7 cellular contexts compared by ENCODE assay signal in genomic region chr16:84266451-84266850, GRCh38. TPM values are rescaled to one million over a fixed set of nuclear protein-coding genes. Genes with fewer than 3 reads are reported as not detected.
DNase-seq lines count a peak whose midpoint lies in the region; ATAC-seq and TF ChIP-seq lines count a peak whose summit lies in the region.

No MANE protein-coding gene starts in this region.

- peak; percentile 59 for ATAC-seq in HG02938 (IDR thresholded peaks at IDR 0.05; ENCODE audit: unreplicated experiment)

- peaks cover 0 to 4% of the 10 kb centered on the region in 2 experiments; a peak in 1 of 4 replicates for H3K4me1 ChIP-seq in SK-N-SH (ENCODE audit: control insufficient read depth in 1 of 2, insufficient read depth in 2 of 2, low read depth in 1 of 2, low read length in 1 of 2)

- H3K27me3 Mint-ChIP-seq in CD14-positive monocyte (ENCODE audit: low read depth in 3 of 3), result peaks cover 0 to 15% (median 3%) of the 10 kb centered on the region in 3 donors

- H3K4me3 ChIP-seq in SK-N-SH (ENCODE audit: low read depth in 2 of 2, low read length in 1 of 2) (no peak overlapping the region), epithelial cell of esophagus (ENCODE audit: low read length) (no peak overlapping the region), coronary artery (no peak overlapping the region)

- H3K9me3 Mint-ChIP-seq in CD14-positive monocyte, result peaks cover 0 to 7% (median 1%) of the 10 kb centered on the region in 7 donors

- no peak overlapping the region for H3K4me3 Mint-ChIP-seq in CD14-positive monocyte

- DNase-seq in Daoy (ENCODE audit: low read depth), result peak; percentile 78
- DNase-seq in SK-N-SH, result peak; percentile 85
- peak; percentile 59 for DNase-seq in epithelial cell of esophagus (ENCODE audit: low read depth)
- DNase-seq in myocyte (ENCODE audit: low read depth), result peak; percentile 47
- no peak for DNase-seq in CD14-positive monocyte (ENCODE audit: low spot score)
- no peak for DNase-seq in coronary artery (ENCODE audit: low spot score)

- intact Hi-C loops in CD14-positive monocyte (cut with micrococcal nuclease), result no loop called here

- H4K20me1 ChIP-seq in SK-N-SH (ENCODE audit: insufficient read depth), result no peaks in the 10 kb centered on the region

- POLR2A ChIA-PET in SK-N-SH (lab: Yijun Ruan, JAX), result no interaction called here

- no peaks in the 10 kb centered on the region for H3F3A ChIP-seq in SK-N-SH (replicated peaks; ENCODE audit: insufficient read depth)

- peak overlapping the region in 1 of 7 donors; percentile 50 for H3K27ac Mint-ChIP-seq in CD14-positive monocyte

- no peaks in the 10 kb centered on the region for H3K4me1 Mint-ChIP-seq in CD14-positive monocyte

- no peaks in the 10 kb centered on the region for H3K9me2 ChIP-seq in SK-N-SH

- H3K27me3 ChIP-seq in SK-N-SH (ENCODE audit: insufficient read depth), result no peaks in the 10 kb centered on the region; the same call in 1 of the 2 replicates

- H3K79me2 ChIP-seq in SK-N-SH (ENCODE audit: insufficient read depth), result no peaks in the 10 kb centered on the region

- no peak overlapping the region for H3K9ac ChIP-seq in SK-N-SH

- TF ChIP-seq CTCF in SK-N-SH (IDR thresholded peaks at IDR 0.05) (no peak), epithelial cell of esophagus (IDR thresholded peaks at IDR 0.05; ENCODE audit: insufficient read depth, low read depth, low read length, missing control alignments) (no peak), CD14-positive monocyte (IDR thresholded peaks at IDR 0.05) (no peak), coronary artery (IDR thresholded peaks at IDR 0.05) (no peak)

- no peak overlapping the region for H3K4me2 ChIP-seq in SK-N-SH

- CTCF ChIA-PET in SK-N-SH (lab: Yijun Ruan, JAX), result interaction anchor here (1.1 to 5.7 kb wide), 5 partner anchors 11 to 244 kb away, joined by 3 to 49 read pairs (median 3); no protein-coding TSS in a partner anchor

- peak overlapping the region; percentile 71; the same call in 1 of the 2 replicates for H2AFZ ChIP-seq in SK-N-SH (ENCODE audit: low read depth)

- H3K27ac ChIP-seq in SK-N-SH (ENCODE audit: low read depth in 2 of 2, low read length in 1 of 2) (no peak overlapping the region), coronary artery (no peak overlapping the region)

- WGBS in SK-N-SH (ENCODE audit: low lambda C conversion rate), result 7% methylated on average over 3 of the region's 4 CpGs

- H3K36me3 ChIP-seq in SK-N-SH (replicated peaks in 1 of 2; ENCODE audit: control insufficient read depth in 1 of 2, insufficient read depth in 2 of 2, low read length in 1 of 2), result no peaks in the 10 kb centered on the region

- no peak for TF ChIP-seq RAD21 in SK-N-SH (IDR thresholded peaks at IDR 0.05; ENCODE audit: low read length)

- no peaks in the 10 kb centered on the region for H3K36me3 Mint-ChIP-seq in CD14-positive monocyte

- no peak for TF ChIP-seq EP300 in SK-N-SH (IDR thresholded peaks at IDR 0.05; ENCODE audit: borderline replicate concordance in 1 of 2, low read depth in 1 of 2, low read length in 1 of 2)

- H3K9me3 ChIP-seq in SK-N-SH, result no peaks in the 10 kb centered on the region

TF ChIP-seq in SK-N-SH, 30 proteins besides CTCF, POLR2A, EP300 and RAD21:
- TF ChIP-seq REST (IDR thresholded peaks at IDR 0.05; ENCODE audit: low read depth, low read length) (no peak), ELF1 (IDR thresholded peaks at IDR 0.05) (no peak), RXRA (IDR thresholded peaks at IDR 0.05; ENCODE audit: borderline replicate concordance, low read depth) (no peak), USF2 (IDR thresholded peaks at IDR 0.05; ENCODE audit: borderline replicate concordance, low read depth, low read length) (peak; percentile 77; the same call in 1 of the 2 replicates), JUND (IDR thresholded peaks at IDR 0.05) (no peak), USF1 (IDR thresholded peaks at IDR 0.05; ENCODE audit: borderline replicate concordance, low read depth) (peak; percentile 96), RFX5 (IDR thresholded peaks at IDR 0.05; ENCODE audit: low read length) (no peak), RCOR1 (IDR thresholded peaks at IDR 0.05; ENCODE audit: low read length) (no peak), GABPA (IDR thresholded peaks at IDR 0.05; ENCODE audit: low read depth) (no peak), CHD2 (IDR thresholded peaks at IDR 0.05; ENCODE audit: low read length, partially characterized antibody) (peak; percentile 81), IRF3 (IDR thresholded peaks at IDR 0.05; ENCODE audit: low read depth, low read length) (peak; percentile 45; the same call in 1 of the 2 replicates)

RNA-seq across cellular contexts. Expression of gene KCNG4, which starts 26.6 kb away (rescaled TPM):
- total RNA-seq in Daoy (2014; rRNA removed; shearing (Covaris generic)), result not detected in 2 replicates
- polyA plus RNA-seq in SK-N-SH (2012; rRNA removed) (0.02 TPM in 1 of 2 replicates, not detected in the other), CD14-positive monocyte (not detected)
- under 0.01 TPM in 1 of 2 replicates, not detected in the other for polyA plus RNA-seq in SK-N-SH (2012; cell fraction: cytosol; rRNA removed)
- polyA plus RNA-seq in SK-N-SH (2012; cell fraction: nucleus; rRNA removed), result 0.01 TPM in 1 of 2 replicates, not detected in the other
- 0.05 TPM in 2 replicates for total RNA-seq in myocyte
- polyA plus RNA-seq in myocyte (2012), result not detected

RNA-seq across cellular contexts. Expression of gene WFDC1, which starts 28.2 kb away (rescaled TPM):
- total RNA-seq in Daoy (2014; rRNA removed; shearing (Covaris generic)), result 0.30 TPM in 1 of 2 replicates, not detected in the other
- polyA plus RNA-seq in SK-N-SH (2012; rRNA removed), result 0.03 and 0.23 TPM in 2 replicates
- 0.05 and 0.08 TPM in 2 replicates for polyA plus RNA-seq in SK-N-SH (2012; cell fraction: cytosol; rRNA removed)
- 0.02 TPM in 1 of 2 replicates, not detected in the other for polyA plus RNA-seq in SK-N-SH (2012; cell fraction: nucleus; rRNA removed)
- total RNA-seq in myocyte, result 0.43 TPM in 1 of 2 replicates, not detected in the other
- polyA plus RNA-seq in myocyte (2012), result 0.11 TPM
- not detected for polyA plus RNA-seq in CD14-positive monocyte

Comparison
In these comparisons a context has a peak if more than half of its experiments do, and no peak if none do; other contexts are left out.
1. DNase-seq: peak in Daoy (single experiment), SK-N-SH (single experiment), epithelial cell of esophagus (single experiment) and myocyte (single experiment); none in CD14-positive monocyte (single experiment) and coronary artery (single experiment).